In the genomic region with DNA sequence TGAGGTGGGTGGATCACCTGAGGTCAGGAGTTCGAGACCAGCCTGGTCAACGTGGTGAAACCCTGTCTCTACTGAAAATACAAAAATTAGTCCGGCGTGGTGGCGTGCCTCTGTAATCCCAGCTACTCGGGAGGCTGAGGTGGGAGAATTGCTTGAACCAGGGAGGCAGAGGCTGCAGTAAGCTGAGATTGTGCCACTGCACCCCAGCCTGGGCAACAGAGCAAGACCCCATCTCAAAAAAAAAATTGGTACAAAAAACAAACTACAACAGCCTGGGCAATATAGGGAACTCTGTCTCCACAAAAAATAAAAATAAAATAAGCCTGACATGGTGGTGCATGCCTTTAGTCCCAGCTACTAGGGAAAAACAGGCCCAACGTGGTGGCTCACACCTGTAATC, we compare ENCODE assay signal across 1 cellular context. TPM values are rescaled to one million over a fixed set of nuclear protein-coding genes. Genes with fewer than 3 reads are reported as not detected.
"Had no signal": no experiment of that assay in that cellular context is flagged by ENCODE, and none has a peak within 500 bp of the region (broad histone marks: within the 10 kb centered on the region; RNA-seq: fewer than 3 reads in every experiment).

No MANE protein-coding gene starts in this region.

RNA-seq across cellular contexts. Expression of a gene that starts 3.1 kb away (rescaled TPM):
- total RNA-seq: HT-29 had no signal
